ENCODE assay signal across 15 cellular contexts in genomic region chr3:61111764-61112163, GRCh38.
DNase-seq lines count a peak whose midpoint lies in the region; ATAC-seq lines count a peak whose summit lies in the region.
"Had no signal": no experiment of that assay in that cellular context is flagged by ENCODE, and none has a peak within 500 bp of the region (broad histone marks: within the 10 kb centered on the region; RNA-seq: fewer than 3 reads in every experiment).

No MANE protein-coding gene starts in this region.

- peak; percentile 75 for ATAC-seq in GM18517 (IDR thresholded peaks at IDR 0.05; ENCODE audit: unreplicated experiment)
- peak; percentile 71 for ATAC-seq in GM19351 (IDR thresholded peaks at IDR 0.05; ENCODE audit: unreplicated experiment)
- peak; percentile 61 for ATAC-seq in HG02678 (IDR thresholded peaks at IDR 0.05; ENCODE audit: unreplicated experiment)
- peak; percentile 42 for ATAC-seq in HG03575 (IDR thresholded peaks at IDR 0.05; ENCODE audit: extremely low read depth, insufficient number of reproducible peaks, low FRiP score, unreplicated experiment)
- ATAC-seq in GM19328 (IDR thresholded peaks at IDR 0.05; ENCODE audit: unreplicated experiment) = no peak

- no peak for DNase-seq in NCI-H1694 treated with DMSO at 0.1 percent for 48 hours (lab: John Stamatoyannopoulos, UW)
- DNase-seq in mucosa of gallbladder (ENCODE audit: low spot score) = no peak
- DNase-seq: activated CD8-positive, alpha-beta memory T cell treated with anti-CD3 and anti-CD28 coated beads, Interleukin-2, amount 50 U/mL, for 4 hours; anterior cingulate cortex; CD4-positive, alpha-beta memory T cell; GDM1; KBM-7; NCI-H146; NCI-H748 treated with DMSO at 0.1 percent for 48 hours; SHP77 treated with DMSO at 0.1 percent for 48 hours had no signal
